In the genomic region with DNA sequence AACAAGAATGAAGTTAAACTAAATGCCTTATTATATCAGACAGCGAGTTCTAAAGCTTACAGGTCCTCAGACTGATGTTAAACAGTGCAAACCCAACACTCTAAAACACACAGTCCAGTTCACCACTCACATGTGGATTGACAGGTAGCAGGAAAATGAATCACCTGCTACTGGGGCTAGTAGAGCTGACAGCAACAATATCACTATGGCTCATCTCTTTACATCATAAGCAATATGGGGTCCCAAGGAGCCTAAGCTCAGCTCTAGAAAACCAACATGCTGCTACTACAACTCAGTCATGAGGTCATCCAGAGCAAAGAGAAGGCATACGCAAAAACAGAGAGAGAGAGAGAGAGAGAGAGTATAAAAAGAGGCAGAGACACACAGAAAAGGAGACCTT, we compare ENCODE assay signal across 28 cellular contexts.
"Had no signal": no experiment of that assay in that cellular context is flagged by ENCODE, and none has a peak within 500 bp of the region (broad histone marks: within the 10 kb centered on the region; RNA-seq: fewer than 3 reads in every experiment).

No MANE protein-coding gene starts in this region.

- H3K27me3 ChIP-seq: left lung, pancreas, suprapubic skin, tibial nerve, vagina had no signal

- H3K27ac ChIP-seq: left lung, lower lobe of right lung, pancreas, prostate gland, skin epidermis, suprapubic skin, thoracic aorta, tibial nerve, vagina had no signal

- H3K27me3 Mint-ChIP-seq: naive thymus-derived CD8-positive, alpha-beta T cell; stimulated activated naive CD8-positive, alpha-beta T cell treated with anti-CD3 and anti-CD28 coated beads, Interleukin-15, Interleukin-2, amounts not matched to agents 100 ng/mL and 50 ng/mL, for 24 hours; type B pancreatic cell had no signal

- DNase-seq: hippocampal formation; immature natural killer cell; kidney; left colon; left lung; lower lobe of right lung; mammary epithelial cell; mesenchymal stem cell; naive thymus-derived CD8-positive, alpha-beta T cell; pancreas; posterior cingulate gyrus; retina; stimulated activated CD4-positive, alpha-beta T cell treated with anti-CD3 and anti-CD28 coated beads, Interleukin-12 subunit alpha, Interleukin-12 subunit beta, amount 100 ng/mL, for 4 hours; stimulated activated CD4-positive, alpha-beta T cell treated with anti-CD3 and anti-CD28 coated beads, Interleukin-15, amount 100 ng/mL, for 24 hours; stimulated activated CD4-positive, alpha-beta T cell treated with anti-CD3 and anti-CD28 coated beads, Interleukin-2, amount 100 ng/mL, for 24 hours; stimulated activated CD4-positive, alpha-beta T cell treated with anti-CD3 and anti-CD28 coated beads, Interleukin-4, amount 100 ng/mL, for 1 hour; stimulated activated naive CD4-positive, alpha-beta T cell had no signal

- H3K4me1 Mint-ChIP-seq: immature natural killer cell had no signal

- H3K4me1 ChIP-seq: left lung, lower lobe of right lung, pancreas, prostate gland, suprapubic skin, tibial nerve, vagina had no signal

- H3K4me3 Mint-ChIP-seq: immature natural killer cell; naive thymus-derived CD8-positive, alpha-beta T cell; stimulated activated naive CD8-positive, alpha-beta T cell treated with anti-CD3 and anti-CD28 coated beads, Interleukin-15, Interleukin-2, amounts not matched to agents 100 ng/mL and 50 ng/mL, for 24 hours; type B pancreatic cell had no signal

- ATAC-seq: left colon; left lung; lower lobe of right lung; naive thymus-derived CD8-positive, alpha-beta T cell; pancreas; right cardiac atrium; sciatic nerve had no signal

- H3K27ac Mint-ChIP-seq: immature natural killer cell; naive thymus-derived CD8-positive, alpha-beta T cell; stimulated activated naive CD8-positive, alpha-beta T cell treated with anti-CD3 and anti-CD28 coated beads, Interleukin-15, Interleukin-2, amounts not matched to agents 100 ng/mL and 50 ng/mL, for 24 hours; type B pancreatic cell had no signal

- H3K9me3 Mint-ChIP-seq: immature natural killer cell; naive thymus-derived CD8-positive, alpha-beta T cell; stimulated activated naive CD8-positive, alpha-beta T cell treated with anti-CD3 and anti-CD28 coated beads, Interleukin-15, Interleukin-2, amounts not matched to agents 100 ng/mL and 50 ng/mL, for 24 hours; type B pancreatic cell had no signal

- FAIRE-seq: islet of Langerhans, kidney had no signal
